Comparison of ENCODE assay signal across 1 cellular context in the genomic region with DNA sequence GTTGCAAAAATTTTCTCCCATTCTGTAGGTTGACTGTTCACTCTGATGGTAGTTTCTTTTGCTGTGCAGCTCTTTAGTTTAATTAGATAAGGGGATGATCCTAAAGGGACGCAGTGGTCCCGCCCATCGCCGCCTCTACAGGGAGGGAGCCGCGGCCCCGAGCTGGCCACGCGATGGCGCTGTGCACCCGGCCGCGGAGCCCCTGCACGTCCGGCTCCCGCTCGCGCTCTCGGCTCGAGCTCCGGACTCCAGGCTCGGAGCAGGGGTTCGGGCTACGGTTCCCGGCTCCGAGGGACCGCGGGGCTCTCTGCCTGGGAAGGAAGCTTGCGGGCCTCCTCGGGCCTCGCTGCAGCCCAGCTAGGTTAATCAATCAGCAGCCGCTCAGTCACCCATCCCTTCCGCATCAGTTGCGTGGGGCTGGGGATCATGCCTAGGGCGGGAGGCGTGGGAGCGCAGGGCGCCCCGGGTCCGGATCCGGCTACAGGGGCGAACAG.
TF ChIP-seq lines count a peak whose summit lies in the region.

No MANE protein-coding gene starts in this region.

TF ChIP-seq in HEK293, 187 proteins besides CTCF, POLR2A, EP300 and RAD21 (continued from another document and continues in another):
- TF ChIP-seq, protein P1, sequence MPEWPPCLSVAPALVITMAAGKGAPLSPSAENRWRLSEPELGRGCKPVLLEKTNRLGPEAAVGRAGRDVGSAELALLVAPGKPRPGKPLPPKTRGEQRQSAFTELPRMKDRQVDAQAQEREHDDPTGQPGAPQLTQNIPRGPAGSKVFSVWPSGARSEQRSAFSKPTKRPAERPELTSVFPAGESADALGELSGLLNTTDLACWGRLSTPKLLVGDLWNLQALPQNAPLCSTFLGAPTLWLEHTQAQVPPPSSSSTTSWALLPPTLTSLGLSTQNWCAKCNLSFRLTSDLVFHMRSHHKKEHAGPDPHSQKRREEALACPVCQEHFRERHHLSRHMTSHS (tag by site-specific recombination; IDR thresholded peaks at IDR 0.05), result no peak
- TF ChIP-seq ZIC2 (tag by site-specific recombination; IDR thresholded peaks at IDR 0.05) (no peak), ZXDB (tag by site-specific recombination; IDR thresholded peaks at IDR 0.05) (peak; percentile 91), ZNF211 (tag by site-specific recombination; IDR thresholded peaks at IDR 0.05; ENCODE audit: low read depth) (no peak), OSR2 (tag by site-specific recombination; IDR thresholded peaks at IDR 0.05) (no peak), ZNF23 (tag by site-specific recombination; IDR thresholded peaks at IDR 0.05; ENCODE audit: borderline replicate concordance) (no peak), ZNF155 (tag by site-specific recombination; IDR thresholded peaks at IDR 0.05) (no peak), TCF7L2 (IDR thresholded peaks at IDR 0.05; ENCODE audit: borderline replicate concordance, low read depth, low read length) (no peak), ZNF791 (tag by site-specific recombination; IDR thresholded peaks at IDR 0.05) (no peak), KLF7 (tag by site-specific recombination; IDR thresholded peaks at IDR 0.05; ENCODE audit: borderline replicate concordance) (no peak), ZNF423 (tag by site-specific recombination; IDR thresholded peaks at IDR 0.05) (no peak), GLIS2 (tag by site-specific recombination; IDR thresholded peaks at IDR 0.05) (no peak), ZNF610 (tag by site-specific recombination; IDR thresholded peaks at IDR 0.05; ENCODE audit: borderline replicate concordance) (0 out of 2 replicates have a peak, but pooled peaks have one; percentile 35), HOXD13 (CRISPR knock-in tag; IDR thresholded peaks at IDR 0.05; ENCODE audit: borderline replicate concordance) (no peak), ZNF416 (tag by site-specific recombination; IDR thresholded peaks at IDR 0.05) (no peak), ZNF747 (tag by site-specific recombination; IDR thresholded peaks at IDR 0.05) (no peak), HOXA7 (CRISPR knock-in tag; IDR thresholded peaks at IDR 0.05; ENCODE audit: borderline replicate concordance) (no peak), REPIN1 (tag by site-specific recombination; IDR thresholded peaks at IDR 0.05; ENCODE audit: low read depth) (no peak), PRDM1 (tag by site-specific recombination; IDR thresholded peaks at IDR 0.05) (no peak), ZNF223 (tag by site-specific recombination; IDR thresholded peaks at IDR 0.05) (no peak), ZNF138 (tag by site-specific recombination; IDR thresholded peaks at IDR 0.05; ENCODE audit: borderline replicate concordance) (no peak), ZFHX2 (tag by site-specific recombination; conservative IDR thresholded peaks at IDR 0.05) (no peak), ZNF221 (tag by site-specific recombination; IDR thresholded peaks at IDR 0.05; ENCODE audit: borderline replicate concordance) (no peak), MZF1 (tag by site-specific recombination; IDR thresholded peaks at IDR 0.05; ENCODE audit: borderline replicate concordance) (no peak; the same call in 1 of the 2 replicates), YY2 (tag by site-specific recombination; IDR thresholded peaks at IDR 0.05) (no peak), KLF8 (tag by site-specific recombination; IDR thresholded peaks at IDR 0.05) (no peak; the same call in 1 of the 2 replicates), ZNF335 (tag by site-specific recombination; conservative IDR thresholded peaks at IDR 0.05) (no peak), SCRT2 (tag by site-specific recombination; IDR thresholded peaks at IDR 0.05) (no peak), ZNF114 (tag by site-specific recombination; IDR thresholded peaks at IDR 0.05) (no peak), ZNF146 (tag by site-specific recombination; IDR thresholded peaks at IDR 0.05) (no peak), KLF1 (tag by site-specific recombination; IDR thresholded peaks at IDR 0.05) (0 out of 2 replicates have a peak, but pooled peaks have one; percentile 32), ZNF324 (tag by site-specific recombination; IDR thresholded peaks at IDR 0.05) (no peak), ZNF677 (tag by site-specific recombination; IDR thresholded peaks at IDR 0.05) (no peak), GLI2 (tag by site-specific recombination; IDR thresholded peaks at IDR 0.05; ENCODE audit: borderline replicate concordance, low read depth) (no peak), ZNF302 (tag by site-specific recombination; IDR thresholded peaks at IDR 0.05; ENCODE audit: low read depth) (no peak)
- TF ChIP-seq, protein P2, sequence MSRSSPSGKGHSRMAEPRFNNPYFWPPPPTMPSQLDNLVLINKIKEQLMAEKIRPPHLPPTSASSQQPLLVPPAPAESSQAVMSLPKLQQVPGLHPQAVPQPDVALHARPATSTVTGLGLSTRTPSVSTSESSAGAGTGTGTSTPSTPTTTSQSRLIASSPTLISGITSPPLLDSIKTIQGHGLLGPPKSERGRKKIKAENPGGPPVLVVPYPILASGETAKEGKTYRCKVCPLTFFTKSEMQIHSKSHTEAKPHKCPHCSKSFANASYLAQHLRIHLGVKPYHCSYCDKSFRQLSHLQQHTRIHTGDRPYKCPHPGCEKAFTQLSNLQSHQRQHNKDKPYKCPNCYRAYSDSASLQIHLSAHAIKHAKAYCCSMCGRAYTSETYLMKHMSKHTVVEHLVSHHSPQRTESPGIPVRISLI (tag by site-specific recombination; IDR thresholded peaks at IDR 0.05), result no peak
- TF ChIP-seq, protein P3, sequence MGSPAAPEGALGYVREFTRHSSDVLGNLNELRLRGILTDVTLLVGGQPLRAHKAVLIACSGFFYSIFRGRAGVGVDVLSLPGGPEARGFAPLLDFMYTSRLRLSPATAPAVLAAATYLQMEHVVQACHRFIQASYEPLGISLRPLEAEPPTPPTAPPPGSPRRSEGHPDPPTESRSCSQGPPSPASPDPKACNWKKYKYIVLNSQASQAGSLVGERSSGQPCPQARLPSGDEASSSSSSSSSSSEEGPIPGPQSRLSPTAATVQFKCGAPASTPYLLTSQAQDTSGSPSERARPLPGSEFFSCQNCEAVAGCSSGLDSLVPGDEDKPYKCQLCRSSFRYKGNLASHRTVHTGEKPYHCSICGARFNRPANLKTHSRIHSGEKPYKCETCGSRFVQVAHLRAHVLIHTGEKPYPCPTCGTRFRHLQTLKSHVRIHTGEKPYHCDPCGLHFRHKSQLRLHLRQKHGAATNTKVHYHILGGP (tag by site-specific recombination; IDR thresholded peaks at IDR 0.05), result no peak
- TF ChIP-seq, protein P4, sequence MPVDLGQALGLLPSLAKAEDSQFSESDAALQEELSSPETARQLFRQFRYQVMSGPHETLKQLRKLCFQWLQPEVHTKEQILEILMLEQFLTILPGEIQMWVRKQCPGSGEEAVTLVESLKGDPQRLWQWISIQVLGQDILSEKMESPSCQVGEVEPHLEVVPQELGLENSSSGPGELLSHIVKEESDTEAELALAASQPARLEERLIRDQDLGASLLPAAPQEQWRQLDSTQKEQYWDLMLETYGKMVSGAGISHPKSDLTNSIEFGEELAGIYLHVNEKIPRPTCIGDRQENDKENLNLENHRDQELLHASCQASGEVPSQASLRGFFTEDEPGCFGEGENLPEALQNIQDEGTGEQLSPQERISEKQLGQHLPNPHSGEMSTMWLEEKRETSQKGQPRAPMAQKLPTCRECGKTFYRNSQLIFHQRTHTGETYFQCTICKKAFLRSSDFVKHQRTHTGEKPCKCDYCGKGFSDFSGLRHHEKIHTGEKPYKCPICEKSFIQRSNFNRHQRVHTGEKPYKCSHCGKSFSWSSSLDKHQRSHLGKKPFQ (tag by site-specific recombination; IDR thresholded peaks at IDR 0.05), result no peak
- TF ChIP-seq, protein P5, sequence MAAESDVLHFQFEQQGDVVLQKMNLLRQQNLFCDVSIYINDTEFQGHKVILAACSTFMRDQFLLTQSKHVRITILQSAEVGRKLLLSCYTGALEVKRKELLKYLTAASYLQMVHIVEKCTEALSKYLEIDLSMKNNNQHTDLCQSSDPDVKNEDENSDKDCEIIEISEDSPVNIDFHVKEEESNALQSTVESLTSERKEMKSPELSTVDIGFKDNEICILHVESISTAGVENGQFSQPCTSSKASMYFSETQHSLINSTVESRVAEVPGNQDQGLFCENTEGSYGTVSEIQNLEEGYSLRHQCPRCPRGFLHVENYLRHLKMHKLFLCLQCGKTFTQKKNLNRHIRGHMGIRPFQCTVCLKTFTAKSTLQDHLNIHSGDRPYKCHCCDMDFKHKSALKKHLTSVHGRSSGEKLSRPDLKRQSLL (tag by site-specific recombination; IDR thresholded peaks at IDR 0.05), result peak; percentile 99
- TF ChIP-seq, protein P6, sequence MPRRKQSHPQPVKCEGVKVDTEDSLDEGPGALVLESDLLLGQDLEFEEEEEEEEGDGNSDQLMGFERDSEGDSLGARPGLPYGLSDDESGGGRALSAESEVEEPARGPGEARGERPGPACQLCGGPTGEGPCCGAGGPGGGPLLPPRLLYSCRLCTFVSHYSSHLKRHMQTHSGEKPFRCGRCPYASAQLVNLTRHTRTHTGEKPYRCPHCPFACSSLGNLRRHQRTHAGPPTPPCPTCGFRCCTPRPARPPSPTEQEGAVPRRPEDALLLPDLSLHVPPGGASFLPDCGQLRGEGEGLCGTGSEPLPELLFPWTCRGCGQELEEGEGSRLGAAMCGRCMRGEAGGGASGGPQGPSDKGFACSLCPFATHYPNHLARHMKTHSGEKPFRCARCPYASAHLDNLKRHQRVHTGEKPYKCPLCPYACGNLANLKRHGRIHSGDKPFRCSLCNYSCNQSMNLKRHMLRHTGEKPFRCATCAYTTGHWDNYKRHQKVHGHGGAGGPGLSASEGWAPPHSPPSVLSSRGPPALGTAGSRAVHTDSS (tag by site-specific recombination; IDR thresholded peaks at IDR 0.05), result no peak
- TF ChIP-seq, protein P7, sequence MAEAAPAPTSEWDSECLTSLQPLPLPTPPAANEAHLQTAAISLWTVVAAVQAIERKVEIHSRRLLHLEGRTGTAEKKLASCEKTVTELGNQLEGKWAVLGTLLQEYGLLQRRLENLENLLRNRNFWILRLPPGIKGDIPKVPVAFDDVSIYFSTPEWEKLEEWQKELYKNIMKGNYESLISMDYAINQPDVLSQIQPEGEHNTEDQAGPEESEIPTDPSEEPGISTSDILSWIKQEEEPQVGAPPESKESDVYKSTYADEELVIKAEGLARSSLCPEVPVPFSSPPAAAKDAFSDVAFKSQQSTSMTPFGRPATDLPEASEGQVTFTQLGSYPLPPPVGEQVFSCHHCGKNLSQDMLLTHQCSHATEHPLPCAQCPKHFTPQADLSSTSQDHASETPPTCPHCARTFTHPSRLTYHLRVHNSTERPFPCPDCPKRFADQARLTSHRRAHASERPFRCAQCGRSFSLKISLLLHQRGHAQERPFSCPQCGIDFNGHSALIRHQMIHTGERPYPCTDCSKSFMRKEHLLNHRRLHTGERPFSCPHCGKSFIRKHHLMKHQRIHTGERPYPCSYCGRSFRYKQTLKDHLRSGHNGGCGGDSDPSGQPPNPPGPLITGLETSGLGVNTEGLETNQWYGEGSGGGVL (tag by site-specific recombination; IDR thresholded peaks at IDR 0.05), result no peak
- TF ChIP-seq, protein P8, sequence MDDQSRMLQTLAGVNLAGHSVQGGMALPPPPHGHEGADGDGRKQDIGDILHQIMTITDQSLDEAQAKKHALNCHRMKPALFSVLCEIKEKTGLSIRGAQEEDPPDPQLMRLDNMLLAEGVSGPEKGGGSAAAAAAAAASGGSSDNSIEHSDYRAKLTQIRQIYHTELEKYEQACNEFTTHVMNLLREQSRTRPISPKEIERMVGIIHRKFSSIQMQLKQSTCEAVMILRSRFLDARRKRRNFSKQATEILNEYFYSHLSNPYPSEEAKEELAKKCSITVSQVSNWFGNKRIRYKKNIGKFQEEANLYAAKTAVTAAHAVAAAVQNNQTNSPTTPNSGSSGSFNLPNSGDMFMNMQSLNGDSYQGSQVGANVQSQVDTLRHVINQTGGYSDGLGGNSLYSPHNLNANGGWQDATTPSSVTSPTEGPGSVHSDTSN (CRISPR knock-in tag; IDR thresholded peaks at IDR 0.05), result no peak
- TF ChIP-seq, protein P9, sequence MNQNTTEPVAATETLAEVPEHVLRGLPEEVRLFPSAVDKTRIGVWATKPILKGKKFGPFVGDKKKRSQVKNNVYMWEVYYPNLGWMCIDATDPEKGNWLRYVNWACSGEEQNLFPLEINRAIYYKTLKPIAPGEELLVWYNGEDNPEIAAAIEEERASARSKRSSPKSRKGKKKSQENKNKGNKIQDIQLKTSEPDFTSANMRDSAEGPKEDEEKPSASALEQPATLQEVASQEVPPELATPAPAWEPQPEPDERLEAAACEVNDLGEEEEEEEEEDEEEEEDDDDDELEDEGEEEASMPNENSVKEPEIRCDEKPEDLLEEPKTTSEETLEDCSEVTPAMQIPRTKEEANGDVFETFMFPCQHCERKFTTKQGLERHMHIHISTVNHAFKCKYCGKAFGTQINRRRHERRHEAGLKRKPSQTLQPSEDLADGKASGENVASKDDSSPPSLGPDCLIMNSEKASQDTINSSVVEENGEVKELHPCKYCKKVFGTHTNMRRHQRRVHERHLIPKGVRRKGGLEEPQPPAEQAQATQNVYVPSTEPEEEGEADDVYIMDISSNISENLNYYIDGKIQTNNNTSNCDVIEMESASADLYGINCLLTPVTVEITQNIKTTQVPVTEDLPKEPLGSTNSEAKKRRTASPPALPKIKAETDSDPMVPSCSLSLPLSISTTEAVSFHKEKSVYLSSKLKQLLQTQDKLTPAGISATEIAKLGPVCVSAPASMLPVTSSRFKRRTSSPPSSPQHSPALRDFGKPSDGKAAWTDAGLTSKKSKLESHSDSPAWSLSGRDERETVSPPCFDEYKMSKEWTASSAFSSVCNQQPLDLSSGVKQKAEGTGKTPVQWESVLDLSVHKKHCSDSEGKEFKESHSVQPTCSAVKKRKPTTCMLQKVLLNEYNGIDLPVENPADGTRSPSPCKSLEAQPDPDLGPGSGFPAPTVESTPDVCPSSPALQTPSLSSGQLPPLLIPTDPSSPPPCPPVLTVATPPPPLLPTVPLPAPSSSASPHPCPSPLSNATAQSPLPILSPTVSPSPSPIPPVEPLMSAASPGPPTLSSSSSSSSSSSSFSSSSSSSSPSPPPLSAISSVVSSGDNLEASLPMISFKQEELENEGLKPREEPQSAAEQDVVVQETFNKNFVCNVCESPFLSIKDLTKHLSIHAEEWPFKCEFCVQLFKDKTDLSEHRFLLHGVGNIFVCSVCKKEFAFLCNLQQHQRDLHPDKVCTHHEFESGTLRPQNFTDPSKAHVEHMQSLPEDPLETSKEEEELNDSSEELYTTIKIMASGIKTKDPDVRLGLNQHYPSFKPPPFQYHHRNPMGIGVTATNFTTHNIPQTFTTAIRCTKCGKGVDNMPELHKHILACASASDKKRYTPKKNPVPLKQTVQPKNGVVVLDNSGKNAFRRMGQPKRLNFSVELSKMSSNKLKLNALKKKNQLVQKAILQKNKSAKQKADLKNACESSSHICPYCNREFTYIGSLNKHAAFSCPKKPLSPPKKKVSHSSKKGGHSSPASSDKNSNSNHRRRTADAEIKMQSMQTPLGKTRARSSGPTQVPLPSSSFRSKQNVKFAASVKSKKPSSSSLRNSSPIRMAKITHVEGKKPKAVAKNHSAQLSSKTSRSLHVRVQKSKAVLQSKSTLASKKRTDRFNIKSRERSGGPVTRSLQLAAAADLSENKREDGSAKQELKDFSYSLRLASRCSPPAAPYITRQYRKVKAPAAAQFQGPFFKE (tag by site-specific recombination; IDR thresholded peaks at IDR 0.05; ENCODE audit: borderline replicate concordance), result no peak
